Comparison of ENCODE assay signal across 23 cellular contexts in the genomic region with DNA sequence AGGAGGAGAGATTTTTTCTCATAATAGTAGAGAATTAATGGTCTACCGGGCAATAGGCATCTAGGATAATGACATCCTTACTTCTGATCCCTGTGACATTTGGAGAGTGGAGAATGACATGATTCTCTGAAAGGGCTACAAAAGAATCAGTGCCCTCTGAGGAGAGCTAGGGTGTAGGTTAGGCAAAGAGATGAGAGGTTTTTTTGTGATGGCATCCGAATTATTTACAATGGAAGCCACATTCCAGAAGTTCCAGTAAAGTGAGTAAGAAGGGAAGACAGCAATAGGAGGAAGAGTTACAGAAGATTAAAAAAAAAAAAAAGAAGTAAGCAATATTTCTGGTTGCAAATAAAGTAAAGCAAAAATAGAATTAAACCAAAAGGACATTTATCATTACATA.
DNase-seq lines count a peak whose midpoint lies in the region; ATAC-seq and TF ChIP-seq lines count a peak whose summit lies in the region.
"Had no signal": no experiment of that assay in that cellular context is flagged by ENCODE, and none has a peak within 500 bp of the region (broad histone marks: within the 10 kb centered on the region; RNA-seq: fewer than 3 reads in every experiment).

No MANE protein-coding gene starts in this region.

- H3K4me2 ChIP-seq in GM23338 = no peak overlapping the region
- H3K4me2 ChIP-seq in skeletal muscle satellite cell (ENCODE audit: low read length) = peak overlapping the region; percentile 27
- H3K4me2 ChIP-seq: KMS-11 had no signal

- H3K4me3 ChIP-seq in GM23338 = no peak overlapping the region
- H3K4me3 ChIP-seq in SJSA1 = no peak overlapping the region
- H3K4me3 ChIP-seq in skeletal muscle satellite cell (ENCODE audit: low read length) = no peak overlapping the region
- H3K4me3 ChIP-seq: skin epidermis, transverse colon had no signal

- H3K36me3 Mint-ChIP-seq in GM23338 (ENCODE audit: low read depth) = no peaks in the 10 kb centered on the region

- H3F3A ChIP-seq in GM23338 (replicated peaks; ENCODE audit: low read depth) = no peaks in the 10 kb centered on the region

- H3K27me3 ChIP-seq in GM23338 (ENCODE audit: insufficient read depth) (no peaks in the 10 kb centered on the region), SJSA1 (replicated peaks) (no peaks in the 10 kb centered on the region), skeletal muscle satellite cell (ENCODE audit: control insufficient read depth, insufficient read depth, low read length) (no peaks in the 10 kb centered on the region)
- H3K27me3 ChIP-seq: transverse colon had no signal

- H3K4me1 Mint-ChIP-seq in GM23338 = peaks cover 7% of the 10 kb centered on the region
- H3K4me1 Mint-ChIP-seq: B cell, T-helper 17 cell had no signal

- H3K9me3 Mint-ChIP-seq in GM23338 = no peaks in the 10 kb centered on the region; the same call in 1 of the 3 replicates
- H3K9me3 Mint-ChIP-seq: dendritic cell treated with granulocyte-macrophage colony-stimulating factor and Interleukin-4, amounts not matched to agents 40 ng/mL and 50 ng/mL, for 4 days; nephron progenitor cell had no signal

- no peaks in the 10 kb centered on the region for H3K27me3 Mint-ChIP-seq in GM23338 (ENCODE audit: insufficient read depth, low read depth, poor library complexity)
- H3K27me3 Mint-ChIP-seq: B cell; dendritic cell treated with granulocyte-macrophage colony-stimulating factor and Interleukin-4, amounts not matched to agents 40 ng/mL and 50 ng/mL, for 4 days; T-helper 17 cell had no signal

- peak; percentile 61 for DNase-seq in GM23338 (ENCODE audit: low spot score)
- peak in 1 of 2 experiments; percentile 87 for DNase-seq in SJSA1 (ENCODE audit: low read depth in 1 of 2, low spot score in 2 of 2)
- peak; percentile 25 for DNase-seq in iPS DF 19.7 (ENCODE audit: low read depth, low spot score)
- DNase-seq in substantia nigra (lab: John Stamatoyannopoulos, UW) = no peak
- DNase-seq: activated gamma-delta T cell; foreskin melanocyte; hippocampal formation; midbrain; NCI-H1048; NCI-H187 treated with DMSO at 0.1 percent for 48 hours; nephron progenitor cell; stimulated activated CD4-positive, alpha-beta T cell treated with anti-CD3 and anti-CD28 coated beads, Interleukin-2, amount 100 ng/mL, for 48 hours; stimulated activated naive CD8-positive, alpha-beta T cell treated with anti-CD3 and anti-CD28 coated beads, Interleukin-15, Interleukin-2, amounts not matched to agents 100 U/mL and 50 U/mL, for 24 hours; T-helper 17 cell; transverse colon had no signal

- peaks cover 4% of the 10 kb centered on the region; the same call in 1 of the 2 replicates for H3K9me3 ChIP-seq in SJSA1 (replicated peaks)
- no peaks in the 10 kb centered on the region for H3K9me3 ChIP-seq in skeletal muscle satellite cell (replicated peaks; ENCODE audit: low read length)
- H3K9me3 ChIP-seq: transverse colon had no signal

- H3K36me3 ChIP-seq in GM23338 (ENCODE audit: insufficient read depth) (no peaks in the 10 kb centered on the region), SJSA1 (no peaks in the 10 kb centered on the region), skeletal muscle satellite cell (ENCODE audit: insufficient read depth, low read length) (no peaks in the 10 kb centered on the region)
- H3K36me3 ChIP-seq: transverse colon had no signal

- H3K9ac ChIP-seq in skeletal muscle satellite cell (ENCODE audit: low read depth, low read length) = no peak overlapping the region
- H3K9ac ChIP-seq: KMS-11 had no signal

- no peaks in the 10 kb centered on the region for H3K79me2 ChIP-seq in GM23338 (replicated peaks; ENCODE audit: insufficient read depth)

- no peak for TF ChIP-seq CTCF in GM23338 (conservative IDR thresholded peaks at IDR 0.05; ENCODE audit: low read depth in 2 of 2)

- H3K27ac Mint-ChIP-seq in GM23338 = no peak overlapping the region
- H3K27ac Mint-ChIP-seq: B cell; dendritic cell treated with granulocyte-macrophage colony-stimulating factor and Interleukin-4, amounts not matched to agents 40 ng/mL and 50 ng/mL, for 4 days; nephron progenitor cell; T-helper 17 cell had no signal

- no peaks in the 10 kb centered on the region for H4K20me1 ChIP-seq in GM23338 (replicated peaks; ENCODE audit: insufficient read depth)

- H2AFZ ChIP-seq in GM23338 = no peak overlapping the region

- H3K4me1 ChIP-seq in GM23338 (ENCODE audit: insufficient read depth) (peaks cover 5% of the 10 kb centered on the region; the same call in 1 of the 2 replicates), SJSA1 (replicated peaks) (peaks cover 44% of the 10 kb centered on the region), skeletal muscle satellite cell (ENCODE audit: control insufficient read depth, insufficient read depth, low read length) (peaks cover 27% of the 10 kb centered on the region)
- H3K4me1 ChIP-seq: transverse colon had no signal

- H3K27ac ChIP-seq in GM23338 (ENCODE audit: low read depth) (no peak overlapping the region), SJSA1 (peak overlapping the region; percentile 87), substantia nigra (ENCODE audit: low read depth, low read length, poor library complexity, severe bottlenecking) (no peak overlapping the region)
- H3K27ac ChIP-seq: KMS-11, skin epidermis, transverse colon, VCaP had no signal

- ATAC-seq in GM23338 = peak; percentile 42
- ATAC-seq in GM18870 (IDR thresholded peaks at IDR 0.05; ENCODE audit: unreplicated experiment) = no peak
- no peak for ATAC-seq in HG03521 (IDR thresholded peaks at IDR 0.05; ENCODE audit: unreplicated experiment)
- ATAC-seq: stimulated activated naive CD8-positive, alpha-beta T cell treated with anti-CD3 and anti-CD28 coated beads, Interleukin-15, Interleukin-2, amounts not matched to agents 100 U/mL and 50 U/mL, for 24 hours; T-helper 17 cell had no signal

- peaks cover 4% of the 10 kb centered on the region; the same call in 1 of the 2 replicates for H3K9me2 ChIP-seq in GM23338 (ENCODE audit: insufficient read depth)

- H3K4me3 Mint-ChIP-seq in GM23338 = no peak overlapping the region
- H3K4me3 Mint-ChIP-seq: B cell; dendritic cell treated with granulocyte-macrophage colony-stimulating factor and Interleukin-4, amounts not matched to agents 40 ng/mL and 50 ng/mL, for 4 days; nephron progenitor cell; T-helper 17 cell had no signal

TF ChIP-seq in GM23338, 12 proteins besides CTCF, POLR2A, EP300 and RAD21:
- TF ChIP-seq JUNB (IDR thresholded peaks at IDR 0.05; ENCODE audit: unreplicated experiment) (no peak), ZNF331 (CRISPR knock-in tag; IDR thresholded peaks at IDR 0.05; ENCODE audit: low read depth) (no peak)

Comparison
In these comparisons a context has a peak if more than half of its experiments do, and no peak if none do; other contexts are left out.
1. DNase-seq: peak in GM23338 (single experiment) and iPS DF 19.7 (single experiment); none in substantia nigra (0 of 49).